Comparison of ENCODE assay signal across 8 cellular contexts in the genomic region with DNA sequence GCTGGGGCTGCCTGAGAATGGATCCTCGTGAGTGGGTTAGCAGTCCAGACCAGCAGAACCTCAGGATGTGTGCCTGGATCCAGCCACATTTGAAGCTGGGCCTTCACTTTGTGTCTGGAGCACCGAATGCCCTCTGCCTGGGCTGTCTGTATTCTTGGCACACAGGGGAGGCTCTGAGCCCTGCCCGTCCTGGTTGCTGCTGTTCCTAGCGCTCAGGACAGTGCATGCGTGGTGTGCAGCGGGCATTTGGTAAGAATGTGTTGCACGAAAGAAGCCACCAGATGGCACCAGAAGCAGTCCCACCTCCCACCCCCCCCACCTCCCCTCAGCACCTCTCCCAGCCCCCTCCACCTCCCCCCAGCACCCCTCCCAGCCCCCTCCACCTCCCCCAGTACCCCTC. TPM values are rescaled to one million over a fixed set of nuclear protein-coding genes. Genes with fewer than 3 reads are reported as not detected.
DNase-seq lines count a peak whose midpoint lies in the region; ATAC-seq and TF ChIP-seq lines count a peak whose summit lies in the region.

No MANE protein-coding gene starts in this region.

- H3K4me3 ChIP-seq in heart left ventricle = no peak overlapping the region

- peak in 9 of 12 donors; percentile 13 to 43 (median 27) for TF ChIP-seq CTCF in heart left ventricle (IDR thresholded peaks at IDR 0.05)

- 18 to 50% (median 35%) methylated on average over 5 to 7 of the region's 7 CpGs for WGBS in heart left ventricle, 4 donors

- TF ChIP-seq POLR2A in heart left ventricle (IDR thresholded peaks at IDR 0.05) = no peak

- peak overlapping the region in 1 of 12 donors; percentile 46 for H3K27ac ChIP-seq in heart left ventricle

- intact Hi-C loops in heart left ventricle (cut with DNase I) (loop anchor here in 7 of 10 donors (1.0 to 5.0 kb wide), 5 partner anchors 33 to 68 kb away; partner anchors contain the start of genes PPP6R2 (in 5 of the 7), DENND6B (in 3 of the 7) and PLXNB2 (in 2 of the 7)), posterior vena cava (cut with DNase I) (no loop called here)

- peaks cover 3 to 42% (median 28%) of the 10 kb centered on the region in 12 donors for H3K4me1 ChIP-seq in heart left ventricle

- H3K9me3 ChIP-seq in heart left ventricle = no peaks in the 10 kb centered on the region

- peak; percentile 76 for DNase-seq in activated effector memory CD4-positive, alpha-beta T cell treated with anti-CD3 and anti-CD28 coated beads, Interleukin-2, amount 50 U/mL, for 16 hours
- no peak for DNase-seq in activated effector memory CD4-positive, alpha-beta T cell treated with Interleukin-2 at 50 U/mL for 16 hours
- DNase-seq in NCI-H2171 treated with DMSO at 0.1 percent for 48 hours (lab: John Stamatoyannopoulos, UW) (peak; percentile 54), heart left ventricle (peak in 4 of 5 donors; percentile 54 to 74 (median 59)), posterior vena cava (ENCODE audit: low spot score) (no peak)
- peak; percentile 55 to 70 for DNase-seq in activated T-cell treated with anti-CD3 and anti-CD28 coated beads, Interleukin-2, amount 50 U/mL, for 48 hours
- peak; percentile 41 for DNase-seq in stimulated activated CD4-positive, alpha-beta T cell treated with anti-CD3 and anti-CD28 coated beads, Interleukin-1b, Interleukin-23, amount 100 ng/mL, for 48 hours

- H3K36me3 ChIP-seq in heart left ventricle = peaks cover 0 to 45% (median 42%) of the 10 kb centered on the region in 9 donors

- peak; percentile 12 to 32 (median 28) for ATAC-seq in heart left ventricle
- ATAC-seq in GM18909 (IDR thresholded peaks at IDR 0.05; ENCODE audit: poor library complexity, unreplicated experiment) = no peak

- peaks cover 0 to 15% (median 0%) of the 10 kb centered on the region in 9 donors for H3K27me3 ChIP-seq in heart left ventricle

RNA-seq across cellular contexts. Expression of gene MAPK11, which starts 4.1 kb away (rescaled TPM):
- 10 to 100 TPM in 1 of 9 donors, 1 to 10 TPM in 8; 5.0 to 12.1 (median 7.0) TPM for total RNA-seq in heart left ventricle
- 1 to 10 TPM; 7.8 to 9.9 TPM for polyA plus RNA-seq in heart left ventricle
- 10 to 100 TPM; 11.5 to 11.6 TPM for total RNA-seq in posterior vena cava

RNA-seq across cellular contexts. Expression of gene MAPK12, which starts 12.8 kb away (rescaled TPM):
- total RNA-seq in heart left ventricle (10 to 100 TPM; 12.2 to 18.0 (median 15.5) TPM), posterior vena cava (10 to 100 TPM; 10.4 to 13.2 TPM)
- 10 to 100 TPM; 11.6 to 17.9 TPM for polyA plus RNA-seq in heart left ventricle

RNA-seq across cellular contexts. Expression of gene HDAC10, which starts 23.2 kb away (rescaled TPM):
- total RNA-seq in heart left ventricle = 10 to 100 TPM in 6 of 9 donors, 1 to 10 TPM in 3; 6.8 to 22.4 (median 10.9) TPM
- 1 to 10 TPM; 6.2 to 10.0 TPM for polyA plus RNA-seq in heart left ventricle
- 10 to 100 TPM; 14.1 to 23.6 TPM for total RNA-seq in posterior vena cava

RNA-seq across cellular contexts. Expression of gene TUBGCP6, which starts 29.5 kb away (rescaled TPM):
- total RNA-seq in heart left ventricle (10 to 100 TPM; 14.1 to 28.8 (median 18.1) TPM), posterior vena cava (10 to 100 TPM; 20.6 to 23.4 TPM)
- 10 to 100 TPM; 11.6 to 17.7 TPM for polyA plus RNA-seq in heart left ventricle

RNA-seq across cellular contexts. Expression of gene PLXNB2, which starts 33.1 kb away (rescaled TPM):
- total RNA-seq in heart left ventricle (100 to 1,000 TPM in 2 of 9 donors, 10 to 100 TPM in 7; 44.4 to 139 (median 57.9) TPM), posterior vena cava (100 to 1,000 TPM; 108 to 125 TPM)
- polyA plus RNA-seq in heart left ventricle = 10 to 100 TPM; 35.1 to 40.3 TPM

Comparison
In these comparisons a context has a peak if more than half of its experiments do, and no peak if none do; other contexts are left out.
1. DNase-seq: peak in activated effector memory CD4-positive, alpha-beta T cell treated with anti-CD3 and anti-CD28 coated beads, Interleukin-2, amount 50 U/mL, for 16 hours (single experiment), NCI-H2171 treated with DMSO at 0.1 percent for 48 hours (single experiment), activated T-cell treated with anti-CD3 and anti-CD28 coated beads, Interleukin-2, amount 50 U/mL, for 48 hours (2 of 2), heart left ventricle (4 of 5) and stimulated activated CD4-positive, alpha-beta T cell treated with anti-CD3 and anti-CD28 coated beads, Interleukin-1b, Interleukin-23, amount 100 ng/mL, for 48 hours (single experiment); none in activated effector memory CD4-positive, alpha-beta T cell treated with Interleukin-2 at 50 U/mL for 16 hours (single experiment) and posterior vena cava (single experiment).
2. intact Hi-C loops: an anchor here in heart left ventricle (1.0 to 5.0 kb wide); none called in posterior vena cava.